ENCODE assay signal across 8 cellular contexts in genomic region chr22:41832553-41833368, GRCh38. TPM values are rescaled to one million over a fixed set of nuclear protein-coding genes. Genes with fewer than 3 reads are reported as not detected.
DNase-seq lines count a peak whose midpoint lies in the region; ATAC-seq and TF ChIP-seq lines count a peak whose summit lies in the region.

Gene SREBF2, plus strand, starts transcription at chr22:41833105. Its CDS starts 166 bp downstream, at chr22:41833271.

- peaks cover 0 to 11% of the 10 kb centered on the region in 2 donors for H3K36me3 ChIP-seq in ascending aorta
- H3K36me3 ChIP-seq in uterus, result no peaks in the 10 kb centered on the region

- peak; percentile 71 to 84 for TF ChIP-seq POLR2A in uterus (IDR thresholded peaks at IDR 0.05)

- H3K4me3 ChIP-seq in ascending aorta, result peak within 1 kb of the TSS; percentile 90 to 97
- H3K4me3 ChIP-seq in right cardiac atrium (ENCODE audit: low read length), result peak within 1 kb of the TSS; percentile 86
- H3K4me3 ChIP-seq in uterus, result peak within 1 kb of the TSS; percentile 46 to 95

- H3K9me3 ChIP-seq in ascending aorta (no peaks in the 10 kb centered on the region), right cardiac atrium (ENCODE audit: control insufficient read depth, low read length) (no peaks in the 10 kb centered on the region), uterus (no peaks in the 10 kb centered on the region)

- H3K9me3 Mint-ChIP-seq in T-helper 2 cell treated with Interferon-gamma antibody and Interleukin-4, amounts not matched to agents 5 μg/mL and 100 μg/mL, for 36 hours, result peaks cover 4% of the 10 kb centered on the region

- ATAC-seq in GM18502 (IDR thresholded peaks at IDR 0.05; ENCODE audit: poor library complexity, unreplicated experiment), result peak; percentile 86
- peak; percentile 84 for ATAC-seq in HG02970 (IDR thresholded peaks at IDR 0.05; ENCODE audit: low FRiP score, unreplicated experiment)
- peak; percentile 98 for ATAC-seq in right cardiac atrium

- TF ChIP-seq CTCF in ascending aorta (IDR thresholded peaks at IDR 0.05) (peak in 1 of 3 experiments; percentile 8), uterus (IDR thresholded peaks at IDR 0.05) (peak in 1 of 4 experiments; percentile 3)

- peaks cover 46% of the 10 kb centered on the region for H3K4me1 Mint-ChIP-seq in T-helper 2 cell treated with Interferon-gamma antibody and Interleukin-4, amounts not matched to agents 5 μg/mL and 100 μg/mL, for 36 hours (ENCODE audit: low read depth)

- H3K36me3 Mint-ChIP-seq in T-helper 2 cell treated with Interferon-gamma antibody and Interleukin-4, amounts not matched to agents 5 μg/mL and 100 μg/mL, for 36 hours (ENCODE audit: low read depth), result peaks cover 53% of the 10 kb centered on the region

- intact Hi-C loops in ascending aorta (cut with DNase I) (loop anchor here (1.0 to 2.0 kb wide), 4 partner anchors 32 to 247 kb away; partner anchors contain the start of genes CCDC134, CENPM, SMDT1 and SNU13), right cardiac atrium (cut with DNase I) (no loop called here), uterus (cut with DNase I; ENCODE audit: low total_unique reads) (no loop called here)

- peak within 1 kb of the TSS; percentile 95 for H3K4me3 Mint-ChIP-seq in T-helper 2 cell treated with Interferon-gamma antibody and Interleukin-4, amounts not matched to agents 5 μg/mL and 100 μg/mL, for 36 hours

- H3K4me1 ChIP-seq in ascending aorta (peaks cover 0 to 5% of the 10 kb centered on the region in 2 donors), right cardiac atrium (ENCODE audit: control insufficient read depth, insufficient read depth, low read length) (peaks cover 5% of the 10 kb centered on the region), uterus (no peaks in the 10 kb centered on the region)

- WGBS in right cardiac atrium, result under 1% methylated on average over 75 of the region's 75 CpGs

- H3K27ac ChIP-seq in ascending aorta (peak within 1 kb of the TSS; percentile 92), right cardiac atrium (ENCODE audit: low read length) (peak within 1 kb of the TSS; percentile 83), uterus (peak within 1 kb of the TSS; percentile 90 to 93)

- H3K27me3 ChIP-seq in ascending aorta (no peaks in the 10 kb centered on the region), right cardiac atrium (ENCODE audit: control insufficient read depth, insufficient read depth) (no peaks in the 10 kb centered on the region), uterus (no peaks in the 10 kb centered on the region)

- peak within 1 kb of the TSS; percentile 99 for H3K27ac Mint-ChIP-seq in T-helper 2 cell treated with Interferon-gamma antibody and Interleukin-4, amounts not matched to agents 5 μg/mL and 100 μg/mL, for 36 hours

- DNase-seq in NCI-H1930 (lab: John Stamatoyannopoulos, UW) (peak; percentile 97 to 99), ascending aorta (ENCODE audit: low spot score in 2 of 2) (peak; percentile 99 to 100), right cardiac atrium (peak; percentile 100), pulmonary artery endothelial cell (ENCODE audit: low read depth, low spot score) (peak; percentile 99), uterus (peak; percentile 98 to 100)
- DNase-seq in T-helper 2 cell treated with Interferon-gamma antibody and Interleukin-4, amounts not matched to agents 5 μg/mL and 100 μg/mL, for 36 hours (ENCODE audit: low spot score), result peak; percentile 99

- no peaks in the 10 kb centered on the region for H3K27me3 Mint-ChIP-seq in T-helper 2 cell treated with Interferon-gamma antibody and Interleukin-4, amounts not matched to agents 5 μg/mL and 100 μg/mL, for 36 hours (ENCODE audit: low read depth)

RNA-seq across cellular contexts. Expression of gene SREBF2, which starts in this region (rescaled TPM):
- total RNA-seq in ascending aorta, result 46.1 TPM
- 100 to 1,000 TPM in 2 of 4 donors, 10 to 100 TPM in 2; 77.8 to 119 (median 106) TPM for total RNA-seq in right cardiac atrium
- 71.2 TPM for polyA plus RNA-seq in right cardiac atrium
- 47.9 and 60.6 TPM in 2 replicates for total RNA-seq in pulmonary artery endothelial cell
- 10 to 100 TPM; 10.2 to 61.0 (median 29.0) TPM for total RNA-seq in uterus

Comparison
In these comparisons a context has a peak if more than half of its experiments do, and no peak if none do; other contexts are left out.
1. Peak in every context shown above with its lines: DNase-seq, ATAC-seq, H3K4me3 ChIP-seq and H3K27ac ChIP-seq.